In genomic region chr7:15891151-15891842, GRCh38 we compare ENCODE assay signal across 17 cellular contexts.
DNase-seq lines count a peak whose midpoint lies in the region; ATAC-seq, FAIRE-seq and TF ChIP-seq lines count a peak whose summit lies in the region.
"Had no signal": no experiment of that assay in that cellular context is flagged by ENCODE, and none has a peak within 500 bp of the region (broad histone marks: within the 10 kb centered on the region; RNA-seq: fewer than 3 reads in every experiment).

No MANE protein-coding gene starts in this region.

- DNase-seq in AG20443 (ENCODE audit: low spot score) (peak; percentile 21), HTR-8/SVneo (ENCODE audit: insufficient read length, low spot score) (peak; percentile 17), cardiac fibroblast (ENCODE audit: low read depth in 2 of 2) (peak; percentile 37 to 65), left kidney (ENCODE audit: low read depth, low spot score) (peak; percentile 9), Right ventricle myocardium superior (no peak), lower lobe of right lung (no peak), WERI-Rb-1 (no peak)
- DNase-seq: activated CD4-positive, alpha-beta T cell treated with anti-CD3 and anti-CD28 coated beads, Interleukin-2, amount 50 U/mL, for 1 hour; activated T-cell treated with anti-CD3 and anti-CD28 coated beads, Interleukin-2, amount 50 U/mL, for 48 hours; NCI-H2081; NCI-H748 treated with DMSO at 0.1 percent for 48 hours; stimulated activated CD4-positive, alpha-beta T cell treated with anti-CD3 and anti-CD28 coated beads, Interleukin-15, amount 100 ng/mL, for 24 hours had no signal

- H3K4me1 ChIP-seq in lower lobe of right lung, result no peaks in the 10 kb centered on the region
- H3K4me1 ChIP-seq: suprapubic skin had no signal

- H3K4me3 ChIP-seq in cardiac fibroblast (replicated peaks in 1 of 2; ENCODE audit: low read depth in 2 of 2, low read length in 2 of 2) (no peak overlapping the region), lower lobe of right lung (no peak overlapping the region), WERI-Rb-1 (ENCODE audit: low read depth, low read length) (no peak overlapping the region)
- H3K4me3 ChIP-seq: BLaER1 treated with 17β-estradiol and CSF1 and Interleukin-3, amounts not matched to agents 10 nM and 100 nM; GM12878; suprapubic skin had no signal

- H3K27ac ChIP-seq in lower lobe of right lung (no peak overlapping the region), WERI-Rb-1 (no peak overlapping the region)
- H3K27ac ChIP-seq: BLaER1 treated with 17β-estradiol and CSF1 and Interleukin-3, amounts not matched to agents 10 nM and 100 nM; RWPE1; suprapubic skin had no signal

- H3K9me3 ChIP-seq in lower lobe of right lung (no peaks in the 10 kb centered on the region), WERI-Rb-1 (ENCODE audit: severe bottlenecking) (no peaks in the 10 kb centered on the region)
- H3K9me3 ChIP-seq: suprapubic skin had no signal

- no peak for FAIRE-seq in HTR-8/SVneo (lab: Jason Lieb, UNC)
- FAIRE-seq: GM12878 had no signal

- H3K27me3 ChIP-seq in lower lobe of right lung (ENCODE audit: low read depth) (no peaks in the 10 kb centered on the region), WERI-Rb-1 (ENCODE audit: insufficient read depth, low read depth, severe bottlenecking) (no peaks in the 10 kb centered on the region)
- H3K27me3 ChIP-seq: BLaER1 treated with 17β-estradiol and CSF1 and Interleukin-3, amounts not matched to agents 10 nM and 100 nM; suprapubic skin had no signal

- TF ChIP-seq CTCF in cardiac fibroblast (IDR thresholded peaks at IDR 0.05; ENCODE audit: low read depth, low read length) (no peak), lower lobe of right lung (IDR thresholded peaks at IDR 0.05) (no peak), WERI-Rb-1 (IDR thresholded peaks at IDR 0.05; ENCODE audit: low read depth, low read length) (no peak)

- ATAC-seq in Right ventricle myocardium superior (ENCODE audit: poor library complexity), result no peak
- no peak for ATAC-seq in lower lobe of right lung
- no peak for ATAC-seq in HG03460 (IDR thresholded peaks at IDR 0.05; ENCODE audit: unreplicated experiment)
- ATAC-seq: GM12878 had no signal

- intact Hi-C loops in Right ventricle myocardium superior (cut with DNase I) (no loop called here), lower lobe of right lung (cut with DNase I) (no loop called here)

- H3K36me3 ChIP-seq in lower lobe of right lung, result no peaks in the 10 kb centered on the region
- H3K36me3 ChIP-seq in WERI-Rb-1, result no peaks in the 10 kb centered on the region
- H3K36me3 ChIP-seq: BLaER1 treated with 17β-estradiol and CSF1 and Interleukin-3, amounts not matched to agents 10 nM and 100 nM; suprapubic skin had no signal

Comparison
In these comparisons a context has a peak if more than half of its experiments do, and no peak if none do; other contexts are left out.
1. DNase-seq: peak in AG20443 (single experiment), HTR-8/SVneo (single experiment), cardiac fibroblast (2 of 2) and left kidney (single experiment); none in Right ventricle myocardium superior (single experiment), lower lobe of right lung (single experiment) and WERI-Rb-1 (single experiment).